Comparison of ENCODE assay signal across 18 cellular contexts in genomic region chr4:94927696-94928095, GRCh38.
"Had no signal": no experiment of that assay in that cellular context is flagged by ENCODE, and none has a peak within 500 bp of the region (broad histone marks: within the 10 kb centered on the region; RNA-seq: fewer than 3 reads in every experiment).

No MANE protein-coding gene starts in this region.

- ATAC-seq: activated CD4-positive, CD25-positive, alpha-beta regulatory T cell treated with anti-CD3 and anti-CD28 coated beads, Interleukin-2, amount 50 U/mL, for 24 hours; activated T-cell treated with anti-CD3 and anti-CD28 coated beads, Interleukin-2, amount 50 U/mL, for 4 hours; natural killer cell had no signal

- DNase-seq: activated CD4-positive, alpha-beta T cell treated with anti-CD3 and anti-CD28 coated beads, Interleukin-2, amount 10 ng/mL, durations not matched to agents 7 days and 5 days; activated CD8-positive, alpha-beta memory T cell treated with anti-CD3 and anti-CD28 coated beads, Interleukin-2, amount 50 U/mL, for 4 hours; activated naive CD4-positive, alpha-beta T cell treated with anti-CD3 and anti-CD28 coated beads for 36 hours; activated T-cell treated with anti-CD3 and anti-CD28 coated beads, Interleukin-2, amount 50 U/mL, for 4 hours; effector CD8-positive, alpha-beta T cell; esophagus squamous epithelium; foreskin fibroblast; mesenchymal stem cell; natural killer cell; T-helper 1 cell; T-helper 9 cell had no signal

- H3K4me2 ChIP-seq: hepatocyte had no signal

- H3K79me2 ChIP-seq: hepatocyte had no signal

- H3K36me3 ChIP-seq: ascending aorta, esophagus squamous epithelium, tibial nerve, vagina had no signal

- H3K27me3 ChIP-seq: ascending aorta, esophagus squamous epithelium, hepatocyte, tibial nerve, vagina had no signal

- H3K4me1 ChIP-seq: esophagus squamous epithelium, vagina had no signal

- H3K27me3 Mint-ChIP-seq: dendritic cell treated with granulocyte-macrophage colony-stimulating factor and Interleukin-4, amounts not matched to agents 40 ng/mL and 50 ng/mL, for 4 days; stimulated activated naive CD8-positive, alpha-beta T cell treated with anti-CD3 and anti-CD28 coated beads, Interleukin-15, Interleukin-2, amounts not matched to agents 100 ng/mL and 50 ng/mL, for 24 hours had no signal

- H3K4me3 ChIP-seq: ascending aorta, esophagus squamous epithelium, hepatocyte, tibial nerve, vagina had no signal

- H2AFZ ChIP-seq: hepatocyte had no signal

- H3K9me3 ChIP-seq: ascending aorta, esophagus squamous epithelium, tibial nerve, vagina had no signal

- H3K27ac ChIP-seq: esophagus squamous epithelium, hepatocyte, tibial nerve, vagina had no signal

- H3K36me3 Mint-ChIP-seq: natural killer cell had no signal

- H3K27ac Mint-ChIP-seq: activated CD4-positive, alpha-beta T cell treated with anti-CD3 and anti-CD28 coated beads, Interleukin-2, amount 10 ng/mL, durations not matched to agents 7 days and 5 days; activated naive CD4-positive, alpha-beta T cell treated with anti-CD3 and anti-CD28 coated beads for 36 hours; dendritic cell treated with granulocyte-macrophage colony-stimulating factor and Interleukin-4, amounts not matched to agents 40 ng/mL and 50 ng/mL, for 4 days; natural killer cell; stimulated activated naive CD8-positive, alpha-beta T cell treated with anti-CD3 and anti-CD28 coated beads, Interleukin-15, Interleukin-2, amounts not matched to agents 100 ng/mL and 50 ng/mL, for 24 hours had no signal

- H3K4me3 Mint-ChIP-seq: activated CD4-positive, alpha-beta T cell treated with anti-CD3 and anti-CD28 coated beads, Interleukin-2, amount 10 ng/mL, durations not matched to agents 7 days and 5 days; activated naive CD4-positive, alpha-beta T cell treated with anti-CD3 and anti-CD28 coated beads for 36 hours; activated T-cell treated with anti-CD3 and anti-CD28 coated beads, Interleukin-2, amount 50 U/mL, for 4 hours; dendritic cell treated with granulocyte-macrophage colony-stimulating factor and Interleukin-4, amounts not matched to agents 40 ng/mL and 50 ng/mL, for 4 days; natural killer cell; stimulated activated naive CD8-positive, alpha-beta T cell treated with anti-CD3 and anti-CD28 coated beads, Interleukin-15, Interleukin-2, amounts not matched to agents 100 ng/mL and 50 ng/mL, for 24 hours had no signal

- H3K4me1 Mint-ChIP-seq: activated CD4-positive, alpha-beta T cell treated with anti-CD3 and anti-CD28 coated beads, Interleukin-2, amount 10 ng/mL, durations not matched to agents 7 days and 5 days; natural killer cell had no signal

- H3K9me3 Mint-ChIP-seq: activated CD4-positive, alpha-beta T cell treated with anti-CD3 and anti-CD28 coated beads, Interleukin-2, amount 10 ng/mL, durations not matched to agents 7 days and 5 days; activated naive CD4-positive, alpha-beta T cell treated with anti-CD3 and anti-CD28 coated beads for 36 hours; activated T-cell treated with anti-CD3 and anti-CD28 coated beads, Interleukin-2, amount 50 U/mL, for 4 hours; dendritic cell treated with granulocyte-macrophage colony-stimulating factor and Interleukin-4, amounts not matched to agents 40 ng/mL and 50 ng/mL, for 4 days; natural killer cell; stimulated activated naive CD8-positive, alpha-beta T cell treated with anti-CD3 and anti-CD28 coated beads, Interleukin-15, Interleukin-2, amounts not matched to agents 100 ng/mL and 50 ng/mL, for 24 hours had no signal
